9 cellular contexts compared by ENCODE assay signal in the genomic region with DNA sequence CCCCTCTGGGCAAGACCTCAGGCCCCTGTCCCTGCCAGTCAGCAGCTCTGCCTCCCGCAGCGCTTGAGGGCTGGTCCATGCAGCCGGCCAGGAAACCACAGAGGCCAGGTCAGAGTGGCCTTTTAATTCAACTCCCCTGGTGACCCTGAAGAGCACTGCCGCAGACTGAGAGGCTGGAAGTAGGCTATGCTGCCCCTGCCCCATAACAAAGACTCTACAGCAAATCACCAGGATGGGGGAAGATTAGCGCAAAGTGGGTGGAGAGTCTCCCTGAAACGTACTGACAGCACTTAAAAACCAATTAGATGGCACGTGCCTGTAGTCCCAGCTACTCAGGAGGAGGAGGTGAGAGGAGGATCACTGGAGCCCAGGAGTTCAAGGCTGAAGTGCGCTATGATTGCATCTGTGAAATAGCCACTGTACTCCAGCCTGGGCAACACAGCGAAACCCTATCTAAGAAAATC.
DNase-seq lines count a peak whose midpoint lies in the region; ATAC-seq and TF ChIP-seq lines count a peak whose summit lies in the region.
"Had no signal": no experiment of that assay in that cellular context is flagged by ENCODE, and none has a peak within 500 bp of the region (broad histone marks: within the 10 kb centered on the region; RNA-seq: fewer than 3 reads in every experiment).

No MANE protein-coding gene starts in this region.

- peak overlapping the region; percentile 86 to 93 (median 86) for H3K27ac ChIP-seq in esophagus muscularis mucosa (replicated peaks in 1 of 4)

- no peaks in the 10 kb centered on the region for H3K9me3 ChIP-seq in esophagus muscularis mucosa

- TF ChIP-seq POLR2A in esophagus muscularis mucosa (IDR thresholded peaks at IDR 0.05; ENCODE audit: low read depth) = no peak

- no peaks in the 10 kb centered on the region for H3K36me3 ChIP-seq in esophagus muscularis mucosa

- TF ChIP-seq EP300 in esophagus muscularis mucosa (IDR thresholded peaks at IDR 0.05) = no peak

- DNase-seq in NCI-H524 (lab: John Stamatoyannopoulos, UW) (peak; percentile 93), esophagus muscularis mucosa (ENCODE audit: extremely low spot score) (no peak), renal cortical epithelial cell (ENCODE audit: low read depth) (peak; percentile 49), NOMO-1 treated with DMSO at 0.1 percent for 48 hours (lab: John Stamatoyannopoulos, UW; ENCODE audit: unreplicated experiment) (no peak), NAMALWA (ENCODE audit: low spot score) (no peak), NCI-H526 treated with DMSO at 0.1 percent for 48 hours (lab: John Stamatoyannopoulos, UW) (no peak)
- DNase-seq: NCI-H2171 had no signal

- intact Hi-C loops in esophagus muscularis mucosa (cut with DNase I) = no loop called here

- no peaks in the 10 kb centered on the region for H3K27me3 ChIP-seq in esophagus muscularis mucosa

- H3K4me3 ChIP-seq in esophagus muscularis mucosa = no peak overlapping the region

- TF ChIP-seq CTCF in esophagus muscularis mucosa (IDR thresholded peaks at IDR 0.05) = no peak

- H3K4me1 ChIP-seq in esophagus muscularis mucosa = peaks cover 92 to 100% (median 98%) of the 10 kb centered on the region in 4 donors

- WGBS in esophagus muscularis mucosa = 65% methylated on average over 6 of the region's 9 CpGs

- peak; percentile 6 for ATAC-seq in GM21529 (IDR thresholded peaks at IDR 0.05; ENCODE audit: unreplicated experiment)
- no peak for ATAC-seq in HG02973 (IDR thresholded peaks at IDR 0.05; ENCODE audit: unreplicated experiment)

Comparison
In these comparisons a context has a peak if more than half of its experiments do, and no peak if none do; other contexts are left out.
1. DNase-seq: peak in NCI-H524 (2 of 2) and renal cortical epithelial cell (single experiment); none in esophagus muscularis mucosa (single experiment), NOMO-1 treated with DMSO at 0.1 percent for 48 hours (single experiment), NAMALWA (single experiment) and NCI-H526 treated with DMSO at 0.1 percent for 48 hours (single experiment).